26 cellular contexts compared by ENCODE assay signal in genomic region chr1:179865377-179865776, GRCh38.
"Had no signal": no experiment of that assay in that cellular context is flagged by ENCODE, and none has a peak within 500 bp of the region (broad histone marks: within the 10 kb centered on the region; RNA-seq: fewer than 3 reads in every experiment).

No MANE protein-coding gene starts in this region.

- ATAC-seq: esophagus mucosa; gastrocnemius medialis; left lung; lower lobe of right lung; stimulated activated effector memory CD8-positive, alpha-beta T cell treated with anti-CD3 and anti-CD28 coated beads, Interleukin-12 subunit alpha, Interleukin-12 subunit beta, amount 100 ng/mL, for 72 hours had no signal

- H3K9me3 Mint-ChIP-seq: naive B cell; nephron; neural progenitor cell; stimulated activated effector memory CD8-positive, alpha-beta T cell treated with anti-CD3 and anti-CD28 coated beads, Interleukin-12 subunit alpha, Interleukin-12 subunit beta, amount 100 ng/mL, for 72 hours; type B pancreatic cell had no signal

- H3K4me3 Mint-ChIP-seq: naive B cell; nephron; neural progenitor cell; stimulated activated effector memory CD8-positive, alpha-beta T cell treated with anti-CD3 and anti-CD28 coated beads, Interleukin-12 subunit alpha, Interleukin-12 subunit beta, amount 100 ng/mL, for 72 hours; type B pancreatic cell had no signal

- H3K27me3 Mint-ChIP-seq: naive B cell, type B pancreatic cell had no signal

- H3K9me3 ChIP-seq: gastrocnemius medialis, left lung, lower lobe of right lung, prostate gland, sigmoid colon, stomach, thyroid gland had no signal

- H3K27ac Mint-ChIP-seq: nephron; neural progenitor cell; stimulated activated effector memory CD8-positive, alpha-beta T cell treated with anti-CD3 and anti-CD28 coated beads, Interleukin-12 subunit alpha, Interleukin-12 subunit beta, amount 100 ng/mL, for 72 hours; type B pancreatic cell had no signal

- H3K27me3 ChIP-seq: dorsolateral prefrontal cortex, gastrocnemius medialis, left lung, neural progenitor cell, sigmoid colon, stomach, thyroid gland had no signal

- H3K4me1 ChIP-seq: neural progenitor cell, parathyroid adenoma, prostate gland, thyroid gland had no signal

- H3K4me3 ChIP-seq: dorsolateral prefrontal cortex, gastrocnemius medialis, left lung, lower lobe of right lung, neural progenitor cell, prostate gland, sigmoid colon, stomach, thyroid gland had no signal

- H3K36me3 ChIP-seq: prostate gland had no signal

- DNase-seq: cerebellar nuclear complex; dorsolateral prefrontal cortex; effector CD4-positive, alpha-beta T cell; foreskin fibroblast; gastrocnemius medialis; head of caudate nucleus; hippocampal formation; left cardiac atrium; left lung; lower lobe of right lung; naive B cell; right cardiac atrium; sigmoid colon; stimulated activated CD4-positive, alpha-beta T cell treated with anti-CD3 and anti-CD28 coated beads, Interleukin-2, amount 100 ng/mL, for 24 hours; stimulated activated CD4-positive, alpha-beta T cell treated with anti-CD3 and anti-CD28 coated beads, Interleukin-4, amount 100 ng/mL, for 24 hours; stimulated activated naive CD4-positive, alpha-beta T cell treated with Interleukin-2 at 50 U/mL for 16 hours; stomach; thyroid gland had no signal

- H3K27ac ChIP-seq: epithelial cell of prostate, gastrocnemius medialis, left lung, lower lobe of right lung, neural progenitor cell, parathyroid adenoma, prostate gland, sigmoid colon, stomach, thyroid gland had no signal
